ENCODE assay signal across 6 cellular contexts in the genomic region with DNA sequence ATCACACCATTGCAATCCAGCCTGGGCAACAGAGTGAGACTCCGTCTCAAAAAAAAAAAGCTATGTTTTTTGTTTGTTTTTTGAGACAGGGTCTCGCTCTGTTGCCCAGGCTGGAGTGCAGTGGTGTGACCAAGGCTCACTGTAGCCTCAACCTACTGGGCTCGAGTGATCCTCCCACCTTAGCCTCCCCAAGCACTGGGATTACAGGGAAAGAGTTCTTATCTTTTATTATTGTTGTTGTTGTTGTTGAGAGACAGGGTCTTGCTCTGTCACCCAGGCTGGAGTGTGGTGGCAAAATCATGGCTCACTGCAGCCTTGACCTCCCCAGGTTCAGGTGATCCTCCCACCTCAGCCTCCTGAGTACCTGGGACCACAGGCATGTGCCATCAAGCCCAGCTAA. TPM values are rescaled to one million over a fixed set of nuclear protein-coding genes. Genes with fewer than 3 reads are reported as not detected.
"Had no signal": no experiment of that assay in that cellular context is flagged by ENCODE, and none has a peak within 500 bp of the region (broad histone marks: within the 10 kb centered on the region; RNA-seq: fewer than 3 reads in every experiment).

No MANE protein-coding gene starts in this region.

RNA-seq across cellular contexts. Expression of a gene that starts 10.5 kb away (rescaled TPM):
- total RNA-seq: cerebellum had no signal

RNA-seq across cellular contexts. Expression of a gene that starts 16.3 kb away (rescaled TPM):
- total RNA-seq: activated B cell treated with CpG ODN at 0.5 μM for 24 hours; activated CD4-positive, alpha-beta T cell treated with anti-CD3 and anti-CD28 coated beads, Interleukin-2, amount 10 ng/mL, durations not matched to agents 24 days and 14 days; astrocyte had no signal

RNA-seq across cellular contexts. Expression of a gene that starts 23.4 kb away (rescaled TPM):
- total RNA-seq: activated B cell treated with CpG ODN at 0.5 μM for 24 hours had no signal

RNA-seq across cellular contexts. Expression of a gene that starts 35.1 kb away (rescaled TPM):
- total RNA-seq: activated B cell treated with CpG ODN at 0.5 μM for 24 hours, aorta, cardiac septum had no signal
